ENCODE assay signal across 9 cellular contexts in the genomic region with DNA sequence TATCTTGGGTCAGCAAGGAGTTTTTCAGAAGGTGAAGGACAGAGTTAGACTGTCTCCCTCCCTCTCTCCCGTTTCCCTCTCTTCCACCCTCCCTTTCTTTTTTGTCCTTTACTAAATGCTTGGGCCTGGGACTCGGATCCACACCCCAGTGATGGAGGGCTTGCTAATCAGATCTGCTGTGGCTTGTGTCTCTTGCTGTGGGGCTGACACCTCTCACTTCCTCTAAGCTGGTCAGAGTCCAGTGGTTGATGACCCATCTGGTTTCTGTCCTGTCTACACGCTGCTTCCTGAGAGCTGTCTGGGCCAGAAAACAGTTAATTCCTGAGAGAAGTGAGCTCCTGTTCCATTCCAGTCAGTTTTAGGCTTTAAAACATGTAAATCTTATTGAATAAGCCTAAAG. TPM values are rescaled to one million over a fixed set of nuclear protein-coding genes. Genes with fewer than 3 reads are reported as not detected.
DNase-seq lines count a peak whose midpoint lies in the region; ATAC-seq, FAIRE-seq and TF ChIP-seq lines count a peak whose summit lies in the region.
"Had no signal": no experiment of that assay in that cellular context is flagged by ENCODE, and none has a peak within 500 bp of the region (broad histone marks: within the 10 kb centered on the region; RNA-seq: fewer than 3 reads in every experiment).

No MANE protein-coding gene starts in this region.

- H3K36me3 ChIP-seq in osteoblast (ENCODE audit: insufficient read depth, low read length), result peaks cover 12% of the 10 kb centered on the region

- peaks cover 2% of the 10 kb centered on the region for H4K20me1 ChIP-seq in osteoblast (ENCODE audit: insufficient read depth, low read length)

- no peak for FAIRE-seq in HTR-8/SVneo (lab: Jason Lieb, UNC)

- peaks cover 0 to 24% (median 8%) of the 10 kb centered on the region in 7 donors for H3K9me3 Mint-ChIP-seq in CD14-positive monocyte

- H3K4me1 Mint-ChIP-seq in CD14-positive monocyte, result peaks cover 3% of the 10 kb centered on the region

- DNase-seq in CD14-positive monocyte (ENCODE audit: low spot score) (no peak), osteoblast (ENCODE audit: insufficient read length, low spot score, missing footprints) (no peak), NCI-H1105 (lab: John Stamatoyannopoulos, UW) (no peak), NOMO-1 treated with dmso at 0.1 percent for 144 hours (lab: John Stamatoyannopoulos, UW; ENCODE audit: unreplicated experiment) (no peak), HTR-8/SVneo (ENCODE audit: insufficient read length, low spot score) (no peak)
- DNase-seq: NCI-H1436 had no signal

- peaks cover 31% of the 10 kb centered on the region for H3K4me1 ChIP-seq in osteoblast (ENCODE audit: insufficient read depth, low read length)

- intact Hi-C loops in CD14-positive monocyte (cut with micrococcal nuclease), result loop anchor here in 1 of 2 donors (10.0 kb wide), 1 partner anchor 197 kb away; no protein-coding TSS in a partner anchor

- H3K36me3 Mint-ChIP-seq in CD14-positive monocyte, result peaks cover 66 to 69% of the 10 kb centered on the region in 2 donors

- H3K27me3 ChIP-seq in osteoblast (ENCODE audit: insufficient read depth, low read length), result no peaks in the 10 kb centered on the region

- peak overlapping the region; percentile 75 for H3K4me2 ChIP-seq in osteoblast (ENCODE audit: insufficient read depth, low read length)

- no peak for TF ChIP-seq CTCF in CD14-positive monocyte (IDR thresholded peaks at IDR 0.05)
- no peak for TF ChIP-seq CTCF in osteoblast (IDR thresholded peaks at IDR 0.05; ENCODE audit: extremely low read depth, low read depth, low read length)

- ATAC-seq in HG03175 (IDR thresholded peaks at IDR 0.05; ENCODE audit: unreplicated experiment) (peak; percentile 53), GM21737 (IDR thresholded peaks at IDR 0.05; ENCODE audit: unreplicated experiment) (no peak)

- H2AFZ ChIP-seq in osteoblast (ENCODE audit: low read length), result no peak overlapping the region

- H3K27ac Mint-ChIP-seq in CD14-positive monocyte, result peak overlapping the region in 5 of 7 donors; percentile 13 to 78 (median 63)

- H3K27me3 Mint-ChIP-seq in CD14-positive monocyte (ENCODE audit: low read depth in 3 of 3), result peaks cover 0 to 1% (median 0%) of the 10 kb centered on the region in 3 donors

- H3K4me3 Mint-ChIP-seq in CD14-positive monocyte, result no peak overlapping the region

- H3K9me3 ChIP-seq in osteoblast (ENCODE audit: low read depth, low read length), result no peaks in the 10 kb centered on the region

- peak overlapping the region; percentile 31 for H3K27ac ChIP-seq in cingulate gyrus (ENCODE audit: low read depth, low read length)
- H3K27ac ChIP-seq in osteoblast (ENCODE audit: low read depth, low read length), result peak overlapping the region; percentile 90

- H3K4me3 ChIP-seq in osteoblast (ENCODE audit: insufficient read depth, low read length), result peak overlapping the region; percentile 57

- H3K79me2 ChIP-seq in osteoblast (ENCODE audit: insufficient read depth, low read length), result peaks cover 66% of the 10 kb centered on the region

RNA-seq across cellular contexts. Expression of gene TRAK1, which starts 0.8 kb away (rescaled TPM):
- polyA plus RNA-seq in CD14-positive monocyte, result 1 to 10 TPM; 6.6 to 7.0 TPM
- total RNA-seq in osteoblast, result 60.4 and 65.7 TPM in 2 replicates
